In genomic region chr7:124912972-124913371, GRCh38 we compare ENCODE assay signal across 8 cellular contexts.
"Had no signal": no experiment of that assay in that cellular context is flagged by ENCODE, and none has a peak within 500 bp of the region (broad histone marks: within the 10 kb centered on the region; RNA-seq: fewer than 3 reads in every experiment).

No MANE protein-coding gene starts in this region.

- ATAC-seq: HepG2 had no signal

- DNase-seq: IMR-90, KBM-7, KG1 had no signal

- H3K27me3 Mint-ChIP-seq: IgD-negative memory B cell had no signal

- H3K27ac ChIP-seq: HL-60 had no signal

- H3K9me3 Mint-ChIP-seq: IgD-negative memory B cell had no signal

- H3K4me3 Mint-ChIP-seq: IgD-negative memory B cell had no signal

- FAIRE-seq: HepG2, HTR-8/SVneo had no signal

- H3K9ac ChIP-seq: KMS-11 had no signal
